In the genomic region with DNA sequence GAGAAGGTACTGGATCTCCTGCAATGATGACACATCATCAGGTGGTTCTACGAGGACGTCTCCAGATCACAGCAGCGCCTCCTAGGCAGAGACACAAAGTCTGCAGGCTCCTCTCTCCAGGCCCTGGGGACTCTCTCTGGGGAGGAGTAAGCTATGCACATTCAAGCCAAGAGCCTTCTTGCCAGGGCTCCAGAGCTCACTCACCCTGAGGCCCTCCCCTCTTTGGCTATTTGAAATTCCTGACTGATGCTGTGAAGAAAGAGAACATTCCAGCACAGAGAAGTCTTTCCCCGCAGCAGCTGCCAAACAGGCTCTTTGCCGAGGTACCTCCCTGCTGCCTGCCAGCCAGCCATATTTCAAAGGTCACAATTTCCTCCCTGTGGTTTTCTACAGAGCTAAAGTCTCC, we compare ENCODE assay signal across 8 cellular contexts.
DNase-seq lines count a peak whose midpoint lies in the region; ATAC-seq and TF ChIP-seq lines count a peak whose summit lies in the region.

No MANE protein-coding gene starts in this region.

- H3K23ac ChIP-seq in H9 (ENCODE audit: insufficient read length, low read depth, low read length) = no peak overlapping the region

- no peak overlapping the region for H3K27ac Mint-ChIP-seq in H9

- H3K4me1 ChIP-seq in H9 (ENCODE audit: insufficient read depth, low read length) = peaks cover 3% of the 10 kb centered on the region; the same call in 1 of the 2 replicates

- TF ChIP-seq CTCF in H9 (conservative IDR thresholded peaks at IDR 0.05) = peak; percentile 59

- H3K27ac ChIP-seq in H9 (ENCODE audit: insufficient read length, low read depth, low read length) = no peak overlapping the region

- intact Hi-C loops in Right ventricle myocardium inferior (cut with DNase I) (no loop called here), posterior vena cava (cut with DNase I) (loop anchor here (5.0 to 10.0 kb wide), 2 partner anchors 106 to 113 kb away; no protein-coding TSS in a partner anchor)

- ATAC-seq in Right ventricle myocardium inferior (peak; percentile 98), HG02885 (IDR thresholded peaks at IDR 0.05; ENCODE audit: poor library complexity, unreplicated experiment) (no peak), HG02840 (IDR thresholded peaks at IDR 0.05; ENCODE audit: low FRiP score, unreplicated experiment) (no peak)

- no peak overlapping the region for H3T11ph ChIP-seq in H9 (ENCODE audit: low read length)

- no peak overlapping the region for H3K9ac ChIP-seq in H9 (ENCODE audit: extremely low read depth, insufficient read length, low read length)

- peaks cover 0 to 5% (median 3%) of the 10 kb centered on the region in 3 experiments; a peak in 1 of 7 replicates for H3K36me3 Mint-ChIP-seq in H9 (ENCODE audit: insufficient read depth in 1 of 3, low read depth in 3 of 3)

- H3K27me3 Mint-ChIP-seq in H9 (ENCODE audit: low read depth) = peaks cover under 1% of the 10 kb centered on the region; the same call in 1 of the 2 replicates

- no peak overlapping the region for H4K91ac ChIP-seq in H9 (ENCODE audit: insufficient read length, low read depth, low read length)

- no peaks in the 10 kb centered on the region for H3K79me2 ChIP-seq in H9 (ENCODE audit: insufficient read depth, low read length)

- H3K27me3 ChIP-seq in H9 (ENCODE audit: insufficient read depth, low read length) = no peaks in the 10 kb centered on the region

- H3K4me1 Mint-ChIP-seq in H9 = peaks cover 6 to 13% of the 10 kb centered on the region in 2 experiments; a peak in 3 of 4 replicates

- peaks cover 0 to 4% of the 10 kb centered on the region in 2 experiments; a peak in 2 of 5 replicates for H3K9me3 Mint-ChIP-seq in H9

- WGBS in H9 (ENCODE audit: extremely low coverage, insufficient read length, low lambda C conversion rate) = no CpG with 5 or more reads among the region's 5 CpGs

- H3K4me3 Mint-ChIP-seq in H9 = no peak overlapping the region

- no peak overlapping the region for H4K5ac ChIP-seq in H9 (ENCODE audit: insufficient read length, low read depth, low read length)

- H2BK15ac ChIP-seq in H9 (ENCODE audit: low read depth, low read length) = no peak overlapping the region

- H2BK20ac ChIP-seq in H9 (ENCODE audit: low read depth, low read length, poor library complexity, severe bottlenecking) = no peak overlapping the region

- H2AFZ ChIP-seq in H9 (ENCODE audit: low read length) = no peak overlapping the region

- no peaks in the 10 kb centered on the region for H3K23me2 ChIP-seq in H9 (ENCODE audit: insufficient read length, low read depth, low read length, poor library complexity, severe bottlenecking)

- no peak overlapping the region for H2BK120ac ChIP-seq in H9 (ENCODE audit: low read depth, low read length, poor library complexity, severe bottlenecking)

- peak; percentile 88 for DNase-seq in H9
- DNase-seq in activated CD4-positive, alpha-beta T cell treated with anti-CD3 and anti-CD28 coated beads, Interleukin-2, amount 50 U/mL, for 48 hours = peak; percentile 23 to 34
- peak; percentile 74 for DNase-seq in Right ventricle myocardium inferior (ENCODE audit: missing footprints)
- peak; percentile 95 for DNase-seq in posterior vena cava (ENCODE audit: low spot score)
- no peak for DNase-seq in inferior parietal cortex (ENCODE audit: extremely low spot score)
- no peak for DNase-seq in NCI-H2227 (lab: John Stamatoyannopoulos, UW; ENCODE audit: unreplicated experiment)

- no peaks in the 10 kb centered on the region for H4K20me1 ChIP-seq in H9 (ENCODE audit: control insufficient read depth, insufficient read depth, insufficient read length)

- no peak overlapping the region for H2AK5ac ChIP-seq in H9 (ENCODE audit: insufficient read length, low read length)

- H3K4me2 ChIP-seq in H9 (ENCODE audit: insufficient read depth, insufficient read length, low read length) = no peak overlapping the region

- H3K18ac ChIP-seq in H9 (ENCODE audit: insufficient read length, low read depth, low read length) = no peak overlapping the region

- no peak overlapping the region for H2BK12ac ChIP-seq in H9 (ENCODE audit: insufficient read length, low read depth, low read length)

- no peaks in the 10 kb centered on the region for H3K79me1 ChIP-seq in H9 (ENCODE audit: insufficient read depth, low read depth, low read length, poor library complexity, severe bottlenecking)

- H3K56ac ChIP-seq in H9 (ENCODE audit: insufficient read length, low read depth, low read length) = no peak overlapping the region

- no peak overlapping the region for H4K8ac ChIP-seq in H9 (replicated peaks; ENCODE audit: insufficient read length, low read depth, low read length)

- no peaks in the 10 kb centered on the region for H3K9me3 ChIP-seq in H9 (ENCODE audit: control insufficient read depth, low read depth, low read length)

- H3K4ac ChIP-seq in H9 (ENCODE audit: low read depth, low read length) = no peak overlapping the region

- no peak overlapping the region for H3K14ac ChIP-seq in H9 (ENCODE audit: insufficient read depth, low read length)

- H2BK5ac ChIP-seq in H9 (ENCODE audit: insufficient read length, low read length) = no peak overlapping the region

Comparison
In these comparisons a context has a peak if more than half of its experiments do, and no peak if none do; other contexts are left out.
1. DNase-seq: peak in H9 (single experiment), activated CD4-positive, alpha-beta T cell treated with anti-CD3 and anti-CD28 coated beads, Interleukin-2, amount 50 U/mL, for 48 hours (2 of 2), Right ventricle myocardium inferior (single experiment) and posterior vena cava (single experiment); none in inferior parietal cortex (single experiment) and NCI-H2227 (single experiment).